ENCODE assay signal across 11 cellular contexts in the genomic region with DNA sequence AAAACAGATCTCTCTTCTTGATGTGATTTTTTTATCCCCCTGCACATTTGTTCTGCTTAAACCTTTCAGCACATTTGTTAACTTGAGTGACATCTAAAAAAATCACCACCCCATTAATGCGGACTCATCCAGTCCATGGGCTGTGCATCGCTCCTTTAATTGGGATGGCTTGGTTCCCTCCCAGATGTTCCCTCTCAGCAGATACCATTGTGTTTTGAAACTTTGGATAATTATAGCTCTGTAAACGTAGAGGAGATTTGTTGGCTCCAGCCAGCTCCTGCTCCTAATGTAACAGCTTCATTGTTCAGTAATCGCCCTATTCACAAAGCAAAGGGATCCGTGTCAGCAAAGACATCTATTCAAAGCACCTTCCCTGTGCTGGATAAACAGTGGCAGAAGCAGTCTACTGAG.
A peak's percentile ranks its signal among the peaks of the same experiment; 100 is the strongest.
DNase-seq lines count a peak whose midpoint lies in the region; ATAC-seq and TF ChIP-seq lines count a peak whose summit lies in the region.
"Had no signal": no experiment of that assay in that cellular context is flagged by ENCODE, and none has a peak within 500 bp of the region (broad histone marks: within the 10 kb centered on the region; RNA-seq: fewer than 3 reads in every experiment).

No MANE protein-coding gene starts in this region.

- no peaks in the 10 kb centered on the region for H3K36me3 ChIP-seq in HEK293 (ENCODE audit: control insufficient read depth in 2 of 2, insufficient read depth in 1 of 2, low read length in 2 of 2)
- no peaks in the 10 kb centered on the region for H3K36me3 ChIP-seq in heart left ventricle
- no peaks in the 10 kb centered on the region for H3K36me3 ChIP-seq in skeletal muscle tissue (ENCODE audit: control insufficient read depth in 3 of 3, insufficient read depth in 3 of 3, low read length in 3 of 3)

- CTCF ChIA-PET in HEK293 (lab: Yijun Ruan, JAX), result interaction anchor here (0.9 kb wide), 1 partner anchor 11 kb away, joined by 5 read pairs; no protein-coding TSS in a partner anchor

- TF ChIP-seq POLR2A in heart left ventricle (IDR thresholded peaks at IDR 0.05), result no peak

- intact Hi-C loops in heart left ventricle (cut with DNase I), result loop anchor here in 1 of 10 donors (10.0 kb wide), 1 partner anchor 803 kb away; a partner anchor contains a TSS

- no peaks in the 10 kb centered on the region for H3K4me1 ChIP-seq in HEK293 (ENCODE audit: control insufficient read depth, insufficient read depth, low read length)
- H3K4me1 ChIP-seq in heart left ventricle, result peaks cover 4 to 47% (median 26%) of the 10 kb centered on the region in 12 donors
- peaks cover 14 to 18% (median 18%) of the 10 kb centered on the region in 3 donors for H3K4me1 ChIP-seq in skeletal muscle tissue (ENCODE audit: control insufficient read depth in 3 of 3, insufficient read depth in 3 of 3, low read length in 3 of 3)

- no peak overlapping the region for H3K27ac ChIP-seq in HEK293 (ENCODE audit: extremely low read depth, low read depth, low read length)
- peak overlapping the region; percentile 39 to 76 (median 68) for H3K27ac ChIP-seq in heart left ventricle
- peak overlapping the region; percentile 32 for H3K27ac ChIP-seq in skeletal muscle tissue (ENCODE audit: low read depth, low read length)
- H3K27ac ChIP-seq: KMS-11 had no signal

- TF ChIP-seq CTCF in HEK293 (tag by site-specific recombination; IDR thresholded peaks at IDR 0.05) (no peak), heart left ventricle (IDR thresholded peaks at IDR 0.05) (no peak)

- H3K9ac ChIP-seq in skeletal muscle tissue (ENCODE audit: low read depth in 1 of 3, low read length in 3 of 3), result peak overlapping the region in 1 of 3 donors; percentile 55
- H3K9ac ChIP-seq: KMS-11 had no signal

- POLR2A ChIA-PET in HEK293 (lab: Yijun Ruan, JAX), result no interaction called here

- 9 to 13% (median 11%) methylated on average over 5 of the region's 5 CpGs for WGBS in heart left ventricle, 4 donors

- DNase-seq in NCI-H526 (lab: John Stamatoyannopoulos, UW) (peak; percentile 60 to 72), heart left ventricle (peak in 4 of 5 donors; percentile 36 to 58 (median 42)), H4 (ENCODE audit: low spot score) (no peak), NCI-H2196 (lab: John Stamatoyannopoulos, UW; ENCODE audit: unreplicated experiment) (no peak)
- DNase-seq in activated naive CD4-positive, alpha-beta T cell treated with Interleukin-2 at 50 U/mL for 16 hours, result no peak
- DNase-seq: activated CD4-positive, alpha-beta T cell treated with anti-CD3 and anti-CD28 coated beads, Interleukin-2, amount 50 U/mL, for 48 hours; amniotic stem cell had no signal

- H3K27me3 ChIP-seq in heart left ventricle (no peaks in the 10 kb centered on the region), skeletal muscle tissue (ENCODE audit: control insufficient read depth in 3 of 3, insufficient read depth in 3 of 3, low read length in 3 of 3) (no peaks in the 10 kb centered on the region)

- peak; percentile 93 to 94 (median 94) for ATAC-seq in heart left ventricle
- no peak for ATAC-seq in GM21528 (IDR thresholded peaks at IDR 0.05; ENCODE audit: low FRiP score, unreplicated experiment)

- no peak overlapping the region for H3K4me3 ChIP-seq in HEK293 (ENCODE audit: low read depth, low read length)
- peak overlapping the region in 4 of 12 donors; percentile 3 to 28 (median 10) for H3K4me3 ChIP-seq in heart left ventricle
- H3K4me3 ChIP-seq in skeletal muscle tissue (ENCODE audit: low read length in 3 of 3), result peak overlapping the region in 1 of 3 donors; percentile 42

- H3K9me3 ChIP-seq in HEK293 (ENCODE audit: control insufficient read depth, insufficient read depth, low read depth, low read length), result no peaks in the 10 kb centered on the region
- no peaks in the 10 kb centered on the region for H3K9me3 ChIP-seq in heart left ventricle
- no peaks in the 10 kb centered on the region for H3K9me3 ChIP-seq in skeletal muscle tissue (ENCODE audit: control insufficient read depth in 3 of 3, low read length in 3 of 3)

TF ChIP-seq in HEK293, 187 proteins besides CTCF, POLR2A, EP300 and RAD21:
- TF ChIP-seq SP7 (tag by site-specific recombination; IDR thresholded peaks at IDR 0.05) (peak; percentile 60; the same call in 1 of the 2 replicates), YY2 (tag by site-specific recombination; IDR thresholded peaks at IDR 0.05) (no peak), ZFP41 (tag by site-specific recombination; IDR thresholded peaks at IDR 0.05; ENCODE audit: borderline replicate concordance) (no peak), ZNF16 (tag by site-specific recombination; IDR thresholded peaks at IDR 0.05; ENCODE audit: low read depth) (no peak), ZNF670 (tag by site-specific recombination; IDR thresholded peaks at IDR 0.05; ENCODE audit: low read depth) (no peak)

Comparison
In these comparisons a context has a peak if more than half of its experiments do, and no peak if none do; other contexts are left out.
1. DNase-seq: peak in NCI-H526 (2 of 2) and heart left ventricle (4 of 5); none in H4 (single experiment), NCI-H2196 (single experiment) and activated naive CD4-positive, alpha-beta T cell treated with Interleukin-2 at 50 U/mL for 16 hours (single experiment).